In genomic region chr19:17333611-17334413, GRCh38 we compare ENCODE assay signal across 8 cellular contexts. TPM values are rescaled to one million over a fixed set of nuclear protein-coding genes. Genes with fewer than 3 reads are reported as not detected.
DNase-seq lines count a peak whose midpoint lies in the region; ATAC-seq and FAIRE-seq lines count a peak whose summit lies in the region.

No MANE protein-coding gene starts in this region.

- H4K91ac ChIP-seq in trophoblast cell (ENCODE audit: low read depth, low read length): peak overlapping the region; percentile 90

- peaks cover 5% of the 10 kb centered on the region for H3K79me2 ChIP-seq in trophoblast cell (ENCODE audit: control insufficient read depth, insufficient read depth, low read length, poor library complexity)

- no peak overlapping the region for H3K23ac ChIP-seq in trophoblast cell (ENCODE audit: low read length)

- DNase-seq in GM18507 (ENCODE audit: extremely low spot score, insufficient read length, low read depth): peak; percentile 69
- no peak for DNase-seq in NT2/D1 (ENCODE audit: low read depth, low spot score)
- peak; percentile 76 for DNase-seq in activated T-cell treated with anti-CD3 and anti-CD28 coated beads for 48 hours (ENCODE audit: low read depth)
- DNase-seq in fibroblast of gingiva (ENCODE audit: low read depth): peak; percentile 78
- DNase-seq in trophoblast cell: peak in 1 of 2 donors; percentile 15
- DNase-seq in aorta: peak; percentile 74 to 80
- no peak for DNase-seq in NCI-H1105 treated with DMSO at 0.1 percent for 48 hours (lab: John Stamatoyannopoulos, UW)

- H3K79me1 ChIP-seq in trophoblast cell (ENCODE audit: low read length): peaks cover 26% of the 10 kb centered on the region

- peak; percentile 73 for FAIRE-seq in GM18507 (lab: Jason Lieb, UNC)

- H4K12ac ChIP-seq in trophoblast cell (ENCODE audit: low read depth, low read length): peak overlapping the region; percentile 20

- H3K9me3 ChIP-seq in NT2/D1 (ENCODE audit: insufficient read depth, low read length) (peaks cover 5% of the 10 kb centered on the region; the same call in 1 of the 2 replicates), trophoblast cell (ENCODE audit: insufficient read depth, low read depth, low read length) (peaks cover 4% of the 10 kb centered on the region), aorta (ENCODE audit: control insufficient read depth, low read length) (no peaks in the 10 kb centered on the region)

- H3K9ac ChIP-seq in NT2/D1 (ENCODE audit: insufficient read length, low read depth) (peak overlapping the region; percentile 89), trophoblast cell (ENCODE audit: low read length) (no peak overlapping the region)

- H2BK12ac ChIP-seq in trophoblast cell (ENCODE audit: low read length): peak overlapping the region; percentile 25

- H3K27ac ChIP-seq in trophoblast cell (ENCODE audit: low read depth, low read length): peak overlapping the region; percentile 70
- H3K27ac ChIP-seq in aorta (ENCODE audit: low read depth in 1 of 2, low read length in 2 of 2): no peak overlapping the region

- H2AFZ ChIP-seq in trophoblast cell (ENCODE audit: insufficient read depth, low read length, poor library complexity): peak overlapping the region; percentile 96

- no peaks in the 10 kb centered on the region for H3K27me3 ChIP-seq in NT2/D1 (ENCODE audit: insufficient read depth, insufficient read length)
- no peaks in the 10 kb centered on the region for H3K27me3 ChIP-seq in trophoblast cell (ENCODE audit: insufficient read depth, low read length)
- H3K27me3 ChIP-seq in aorta (ENCODE audit: control insufficient read depth in 1 of 2, insufficient read depth in 2 of 2, low read length in 1 of 2): no peaks in the 10 kb centered on the region

- H3K4me1 ChIP-seq in NT2/D1 (ENCODE audit: insufficient read depth, insufficient read length) (peaks cover 21% of the 10 kb centered on the region), trophoblast cell (ENCODE audit: control insufficient read depth in 1 of 2, insufficient read depth in 2 of 2, low read length in 2 of 2) (peaks cover 24 to 25% of the 10 kb centered on the region in 2 experiments), aorta (ENCODE audit: control insufficient read depth in 1 of 2, insufficient read depth in 2 of 2, low read length in 2 of 2) (no peaks in the 10 kb centered on the region)

- H2AK5ac ChIP-seq in trophoblast cell (ENCODE audit: low read length): peak overlapping the region; percentile 63

- H2BK120ac ChIP-seq in trophoblast cell (ENCODE audit: insufficient read depth, low read length, poor library complexity): peak overlapping the region; percentile 64

- H3K36me3 ChIP-seq in NT2/D1 (ENCODE audit: insufficient read depth, insufficient read length, low read length) (peaks cover 44% of the 10 kb centered on the region), trophoblast cell (ENCODE audit: control insufficient read depth in 1 of 2, insufficient read depth in 2 of 2, low read length in 2 of 2) (peaks cover 2 to 10% of the 10 kb centered on the region in 2 experiments), aorta (ENCODE audit: control insufficient read depth in 1 of 2, insufficient read depth in 2 of 2, low read length in 1 of 2) (no peaks in the 10 kb centered on the region)

- H2BK5ac ChIP-seq in trophoblast cell (ENCODE audit: low read depth, low read length, poor library complexity): no peak overlapping the region

- peak overlapping the region; percentile 19 for H3K18ac ChIP-seq in trophoblast cell (ENCODE audit: low read length)

- intact Hi-C loops in aorta (cut with DNase I): no loop called here

- peak overlapping the region; percentile 90 for H3K4me2 ChIP-seq in trophoblast cell (ENCODE audit: low read length)

- H4K8ac ChIP-seq in trophoblast cell (ENCODE audit: low read depth, low read length): peak overlapping the region; percentile 88

- peak overlapping the region; percentile 79 for H3K4me3 ChIP-seq in NT2/D1 (ENCODE audit: insufficient read length, low read depth)
- H3K4me3 ChIP-seq in trophoblast cell (ENCODE audit: low read depth, low read length): peak overlapping the region; percentile 89
- H3K4me3 ChIP-seq in aorta (ENCODE audit: low read length in 2 of 2): peak overlapping the region in 1 of 2 donors; percentile 53

- peak overlapping the region; percentile 6 for H3K4ac ChIP-seq in trophoblast cell (ENCODE audit: low read depth, low read length)

- peak overlapping the region; percentile 90 for H3K14ac ChIP-seq in trophoblast cell (ENCODE audit: low read length)

- no CpG with 5 or more reads among the region's 52 CpGs for WGBS in trophoblast cell (ENCODE audit: extremely low coverage, insufficient coverage, insufficient read length)
- 41 to 42% methylated on average over 52 of the region's 52 CpGs for WGBS in aorta, 2 donors

- ATAC-seq in aorta (ENCODE audit: low FRiP score) (no peak), HG03457 (IDR thresholded peaks at IDR 0.05; ENCODE audit: unreplicated experiment) (no peak)

RNA-seq across cellular contexts. Expression of gene ANO8, which starts 0.8 kb away (rescaled TPM):
- polyA plus RNA-seq in trophoblast cell (2013): 7.8 TPM in 2 replicates
- total RNA-seq in aorta: 10 to 100 TPM; 10.9 to 17.4 TPM
- polyA plus RNA-seq in aorta: 10 to 100 TPM in 1 of 2 donors, 1 to 10 TPM in 1; 1.3 to 19.4 TPM

RNA-seq across cellular contexts. Expression of gene GTPBP3, which starts 3.5 kb away (rescaled TPM):
- polyA plus RNA-seq in trophoblast cell (2013): 14.4 and 15.4 TPM in 2 replicates
- total RNA-seq in aorta: 10 to 100 TPM; 16.7 to 27.7 TPM
- polyA plus RNA-seq in aorta: 10 to 100 TPM in 1 of 2 donors, 1 to 10 TPM in 1; 3.4 to 32.2 TPM

RNA-seq across cellular contexts. Expression of gene DDA1, which starts 24.4 kb away (rescaled TPM):
- 196 and 214 TPM in 2 replicates for polyA plus RNA-seq in trophoblast cell (2013)
- 10 to 100 TPM; 21.4 to 33.2 TPM for total RNA-seq in aorta
- polyA plus RNA-seq in aorta: 10 to 100 TPM; 24.2 to 71.0 TPM

RNA-seq across cellular contexts. Expression of gene MRPL34, which starts 28.1 kb away (rescaled TPM):
- polyA plus RNA-seq in trophoblast cell (2013): 62.8 and 66.5 TPM in 2 replicates
- total RNA-seq in aorta: 10 to 100 TPM; 41.9 to 53.9 TPM
- 100 to 1,000 TPM; 134 to 177 TPM for polyA plus RNA-seq in aorta

RNA-seq across cellular contexts. Expression of gene ABHD8, which starts 30.6 kb away (rescaled TPM):
- polyA plus RNA-seq in trophoblast cell (2013): 16.0 and 16.6 TPM in 2 replicates
- total RNA-seq in aorta: 10 to 100 TPM in 1 of 2 donors, 1 to 10 TPM in 1; 9.8 to 10.8 TPM
- 10 to 100 TPM; 10.8 to 11.6 TPM for polyA plus RNA-seq in aorta

Comparison
In these comparisons a context has a peak if more than half of its experiments do, and no peak if none do; other contexts are left out.
1. DNase-seq: peak in GM18507 (single experiment), activated T-cell treated with anti-CD3 and anti-CD28 coated beads for 48 hours (single experiment), fibroblast of gingiva (single experiment) and aorta (2 of 2); none in NT2/D1 (single experiment) and NCI-H1105 treated with DMSO at 0.1 percent for 48 hours (single experiment).